In genomic region chr1:23772049-23772853, GRCh38 we compare ENCODE assay signal across 8 cellular contexts. TPM values are rescaled to one million over a fixed set of nuclear protein-coding genes. Genes with fewer than 3 reads are reported as not detected.
DNase-seq lines count a peak whose midpoint lies in the region; ATAC-seq and TF ChIP-seq lines count a peak whose summit lies in the region.

No MANE protein-coding gene starts in this region.

- DNase-seq in NCI-H524 (lab: John Stamatoyannopoulos, UW) (peak; percentile 11 to 75), NCI-H524 treated with DMSO at 0.1 percent for 48 hours (lab: John Stamatoyannopoulos, UW) (no peak), NB4 (ENCODE audit: low read depth) (peak; percentile 83), SK-N-MC (ENCODE audit: low read depth, low spot score) (peak; percentile 64), glomerular visceral epithelial cell (ENCODE audit: extremely low spot score) (peak; percentile 80), pons (ENCODE audit: low spot score) (peak; percentile 81), upper lobe of right lung (peak; percentile 92)
- DNase-seq in activated naive CD4-positive, alpha-beta T cell (lab: John Stamatoyannopoulos, UW): peak; percentile 55 to 84 (median 74)

- TF ChIP-seq CTCF in NB4 (IDR thresholded peaks at IDR 0.05; ENCODE audit: low read depth, low read length) (peak; percentile 93), upper lobe of right lung (IDR thresholded peaks at IDR 0.05) (peak; percentile 96)

- H3K27ac ChIP-seq in SK-N-MC: no peak overlapping the region
- H3K27ac ChIP-seq in upper lobe of right lung: no peak overlapping the region

- TF ChIP-seq POLR2A in NB4 (IDR thresholded peaks at IDR 0.05; ENCODE audit: extremely low read depth, insufficient read length): no peak

- H3K36me3 ChIP-seq in SK-N-MC (ENCODE audit: insufficient read depth, low read length) (no peaks in the 10 kb centered on the region), upper lobe of right lung (peaks cover 5% of the 10 kb centered on the region)

- no peak overlapping the region for H3K4me3 ChIP-seq in NB4 (ENCODE audit: low read depth, low read length)
- peak overlapping the region; percentile 58 for H3K4me3 ChIP-seq in SK-N-MC
- H3K4me3 ChIP-seq in upper lobe of right lung: no peak overlapping the region

- H3K9ac ChIP-seq in SK-N-MC (ENCODE audit: insufficient read length): no peak overlapping the region

- peaks cover 12% of the 10 kb centered on the region for H3K4me1 ChIP-seq in upper lobe of right lung

- H3K9me3 ChIP-seq in SK-N-MC (ENCODE audit: low read depth, low read length): no peaks in the 10 kb centered on the region
- no peaks in the 10 kb centered on the region for H3K9me3 ChIP-seq in upper lobe of right lung

- intact Hi-C loops in upper lobe of right lung (cut with DNase I): no loop called here

- ATAC-seq in upper lobe of right lung: peak; percentile 98

- no peaks in the 10 kb centered on the region for H3K27me3 ChIP-seq in upper lobe of right lung

RNA-seq across cellular contexts. Expression of gene PITHD1, which starts 6.0 kb away (rescaled TPM):
- 46.5 TPM for total RNA-seq in upper lobe of right lung

RNA-seq across cellular contexts. Expression of gene LYPLA2, which starts 18.7 kb away (rescaled TPM):
- total RNA-seq in upper lobe of right lung: 45.9 TPM

RNA-seq across cellular contexts. Expression of gene GALE, which starts 28.3 kb away (rescaled TPM):
- 62.9 TPM for total RNA-seq in upper lobe of right lung

RNA-seq across cellular contexts. Expression of gene ELOA, which starts 29.0 kb away (rescaled TPM):
- 66.2 TPM for total RNA-seq in upper lobe of right lung

RNA-seq across cellular contexts. Expression of gene HMGCL, which starts 53.0 kb away (rescaled TPM):
- 40.1 TPM for total RNA-seq in upper lobe of right lung
